12 cellular contexts compared by ENCODE assay signal in the genomic region with DNA sequence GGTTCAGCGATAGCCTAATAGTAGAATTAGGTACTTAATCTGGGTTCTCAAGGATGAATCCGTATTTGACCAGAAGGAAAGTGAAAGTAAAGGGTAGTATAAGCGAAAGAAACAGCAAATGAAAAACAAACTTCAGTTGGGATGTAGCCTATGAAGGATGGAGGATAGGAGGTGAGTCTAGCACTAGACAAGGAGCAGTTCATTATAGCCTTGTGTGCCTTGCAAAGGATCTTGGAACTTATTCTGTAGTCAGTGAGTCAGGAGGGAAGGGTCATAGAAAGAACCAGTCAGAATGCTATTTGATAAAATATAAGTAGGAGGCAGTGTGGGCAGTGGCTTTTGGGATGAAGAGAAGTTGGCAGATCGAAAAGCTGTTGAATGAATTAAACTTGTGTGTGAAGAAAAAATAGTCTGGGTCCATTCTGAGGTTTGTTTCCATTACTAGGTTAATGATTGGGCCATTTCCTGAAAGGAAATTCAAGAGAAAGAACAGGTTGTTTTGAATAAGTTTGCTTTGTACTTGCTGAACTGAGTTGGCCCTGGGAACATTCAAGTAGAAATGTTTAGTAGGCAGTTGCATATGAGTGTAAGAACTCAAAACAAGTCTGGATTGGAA. TPM values are rescaled to one million over a fixed set of nuclear protein-coding genes. Genes with fewer than 3 reads are reported as not detected.
DNase-seq lines count a peak whose midpoint lies in the region; ATAC-seq, FAIRE-seq and TF ChIP-seq lines count a peak whose summit lies in the region.
"Had no signal": no experiment of that assay in that cellular context is flagged by ENCODE, and none has a peak within 500 bp of the region (broad histone marks: within the 10 kb centered on the region; RNA-seq: fewer than 3 reads in every experiment).

No MANE protein-coding gene starts in this region.

- peaks cover 6 to 30% of the 10 kb centered on the region in 2 donors for H3K36me3 ChIP-seq in muscle layer of duodenum (ENCODE audit: control insufficient read depth in 1 of 2, insufficient read depth in 2 of 2, low read length in 2 of 2)
- H3K36me3 ChIP-seq: ovary had no signal

- no peak for TF ChIP-seq CTCF in CD4-positive, alpha-beta T cell (IDR thresholded peaks at IDR 0.05)

- no peaks in the 10 kb centered on the region for H3K27me3 Mint-ChIP-seq in CD4-positive, alpha-beta T cell
- no peaks in the 10 kb centered on the region for H3K27me3 Mint-ChIP-seq in activated naive CD8-positive, alpha-beta T cell treated with anti-CD3 and anti-CD28 coated beads, Interleukin-2, amount 50 U/mL, for 24 hours

- H3K4me3 Mint-ChIP-seq in CD4-positive, alpha-beta T cell: peak overlapping the region; percentile 70
- peak overlapping the region; percentile 66 for H3K4me3 Mint-ChIP-seq in activated naive CD8-positive, alpha-beta T cell treated with anti-CD3 and anti-CD28 coated beads, Interleukin-2, amount 50 U/mL, for 24 hours

- no peaks in the 10 kb centered on the region for H3K9me3 Mint-ChIP-seq in CD4-positive, alpha-beta T cell
- H3K9me3 Mint-ChIP-seq in activated naive CD8-positive, alpha-beta T cell treated with anti-CD3 and anti-CD28 coated beads, Interleukin-2, amount 50 U/mL, for 24 hours: no peaks in the 10 kb centered on the region

- H3K27ac Mint-ChIP-seq in CD4-positive, alpha-beta T cell: peak overlapping the region; percentile 34
- peak overlapping the region; percentile 83 for H3K27ac Mint-ChIP-seq in activated naive CD8-positive, alpha-beta T cell treated with anti-CD3 and anti-CD28 coated beads, Interleukin-2, amount 50 U/mL, for 24 hours

- CTCF ChIA-PET in CD4-positive, alpha-beta T cell (lab: Charles Lee): interaction anchor here (1.2 kb wide), 1 partner anchor 112 kb away, joined by 3 read pairs; no protein-coding TSS in a partner anchor

- POLR2A ChIA-PET in CD4-positive, alpha-beta T cell (lab: Charles Lee): interaction anchor here (0.8 to 1.0 kb wide), 3 partner anchors 20 to 79 kb away, joined by 3 read pairs; no protein-coding TSS in a partner anchor

- H3K9me3 ChIP-seq in CD4-positive, alpha-beta T cell (ENCODE audit: control insufficient read depth, low read length): no peaks in the 10 kb centered on the region
- no peaks in the 10 kb centered on the region for H3K9me3 ChIP-seq in muscle layer of duodenum (ENCODE audit: control insufficient read depth in 1 of 2, low read length in 2 of 2)
- H3K9me3 ChIP-seq: ovary, Peyer's patch had no signal

- ATAC-seq in CD4-positive, alpha-beta T cell (ENCODE audit: poor library complexity): peak; percentile 24
- ATAC-seq in activated naive CD8-positive, alpha-beta T cell treated with anti-CD3 and anti-CD28 coated beads, Interleukin-2, amount 50 U/mL, for 24 hours: peak; percentile 85
- ATAC-seq in HG02870 (IDR thresholded peaks at IDR 0.05; ENCODE audit: unreplicated experiment) (no peak), HG03439 (IDR thresholded peaks at IDR 0.05; ENCODE audit: unreplicated experiment) (no peak)

- peak overlapping the region; percentile 13 to 15 for H3K4me3 ChIP-seq in muscle layer of duodenum (ENCODE audit: low read depth in 1 of 2, low read length in 2 of 2)
- H3K4me3 ChIP-seq: ovary, Peyer's patch had no signal

- H3K27me3 ChIP-seq in CD4-positive, alpha-beta T cell (ENCODE audit: control insufficient read depth, insufficient read depth, low read length): no peaks in the 10 kb centered on the region
- no peaks in the 10 kb centered on the region for H3K27me3 ChIP-seq in muscle layer of duodenum (ENCODE audit: low read depth, low read length)
- H3K27me3 ChIP-seq: ovary, Peyer's patch had no signal

- FAIRE-seq in GM18507 (lab: Jason Lieb, UNC): peak; percentile 67

- no peak overlapping the region for H3K27ac ChIP-seq in CD4-positive, alpha-beta T cell (ENCODE audit: low read depth, low read length)
- no peak overlapping the region for H3K27ac ChIP-seq in muscle layer of duodenum (ENCODE audit: low read length)
- H3K27ac ChIP-seq: ovary had no signal

- peaks cover 75% of the 10 kb centered on the region for H3K36me3 Mint-ChIP-seq in CD4-positive, alpha-beta T cell (ENCODE audit: low read depth)
- peaks cover 47% of the 10 kb centered on the region for H3K36me3 Mint-ChIP-seq in activated naive CD8-positive, alpha-beta T cell treated with anti-CD3 and anti-CD28 coated beads, Interleukin-2, amount 50 U/mL, for 24 hours (ENCODE audit: low read depth)

- intact Hi-C loops in CD4-positive, alpha-beta T cell (cut with DNase I, micrococcal nuclease): no loop called here

- DNase-seq in CD4-positive, alpha-beta T cell: no peak
- DNase-seq in GM18507 (ENCODE audit: extremely low spot score, insufficient read length, low read depth) (no peak), epidermal melanocyte (ENCODE audit: insufficient read length, low spot score) (no peak)
- no peak for DNase-seq in activated naive CD8-positive, alpha-beta T cell treated with anti-CD3 and anti-CD28 coated beads, Interleukin-2, amount 50 U/mL, for 24 hours
- DNase-seq in stimulated activated CD8-positive, alpha-beta memory T cell treated with anti-CD3 and anti-CD28 coated beads, Interleukin-4, amount 100 ng/mL, for 48 hours: no peak
- DNase-seq: NCI-H2171 treated with DMSO at 0.1 percent for 48 hours, ovary, Peyer's patch, trophoblast cell had no signal

- H3K4me1 Mint-ChIP-seq in CD4-positive, alpha-beta T cell (ENCODE audit: low read depth): peaks cover 75% of the 10 kb centered on the region
- peaks cover 51% of the 10 kb centered on the region for H3K4me1 Mint-ChIP-seq in activated naive CD8-positive, alpha-beta T cell treated with anti-CD3 and anti-CD28 coated beads, Interleukin-2, amount 50 U/mL, for 24 hours

- peaks cover 0 to 14% of the 10 kb centered on the region in 2 donors for H3K4me1 ChIP-seq in muscle layer of duodenum (ENCODE audit: control insufficient read depth in 1 of 2, insufficient read depth in 2 of 2, low read length in 2 of 2)
- H3K4me1 ChIP-seq: Peyer's patch had no signal

RNA-seq across cellular contexts. Expression of a gene that starts 48.5 kb away (rescaled TPM):
- total RNA-seq in CD4-positive, alpha-beta T cell: 100 to 1,000 TPM; 160 to 164 TPM

Comparison
In these comparisons a context has a peak if more than half of its experiments do, and no peak if none do; other contexts are left out.
1. ATAC-seq: peak in CD4-positive, alpha-beta T cell (single experiment) and activated naive CD8-positive, alpha-beta T cell treated with anti-CD3 and anti-CD28 coated beads, Interleukin-2, amount 50 U/mL, for 24 hours (single experiment); none in HG02870 (single experiment) and HG03439 (single experiment).